Comparison of ENCODE assay signal across 1 cellular context in genomic region chr19:40464059-40465024, GRCh38.
TF ChIP-seq lines count a peak whose summit lies in the region.

No MANE protein-coding gene starts in this region.

TF ChIP-seq in HEK293, 187 proteins besides CTCF, POLR2A, EP300 and RAD21 (continued from another document and continues in another):
- TF ChIP-seq YY2 (tag by site-specific recombination; IDR thresholded peaks at IDR 0.05) (no peak), PRDM2 (tag by site-specific recombination; IDR thresholded peaks at IDR 0.05; ENCODE audit: borderline replicate concordance) (0 out of 2 replicates have a peak, but pooled peaks have one; percentile 23), BCL6B (tag by site-specific recombination; IDR thresholded peaks at IDR 0.05) (no peak), ZNF621 (tag by site-specific recombination; IDR thresholded peaks at IDR 0.05) (no peak), ZNF791 (tag by site-specific recombination; IDR thresholded peaks at IDR 0.05) (no peak), ZNF677 (tag by site-specific recombination; IDR thresholded peaks at IDR 0.05) (peak; percentile 5; the same call in 1 of the 2 replicates), ZNF777 (tag by site-specific recombination; IDR thresholded peaks at IDR 0.05; ENCODE audit: borderline replicate concordance) (no peak), ZNF248 (tag by site-specific recombination; IDR thresholded peaks at IDR 0.05) (no peak), ZNF133 (tag by site-specific recombination; IDR thresholded peaks at IDR 0.05) (no peak), ZNF335 (tag by site-specific recombination; conservative IDR thresholded peaks at IDR 0.05) (peak; percentile 48; the same call in 1 of the 2 replicates), ZNF398 (tag by site-specific recombination; IDR thresholded peaks at IDR 0.05) (peak; percentile 48; the same call in 1 of the 2 replicates), ZNF792 (tag by site-specific recombination; IDR thresholded peaks at IDR 0.05) (no peak), MZF1 (tag by site-specific recombination; IDR thresholded peaks at IDR 0.05; ENCODE audit: borderline replicate concordance) (peak; percentile 88), WT1 (tag by site-specific recombination; IDR thresholded peaks at IDR 0.05) (no peak), ZNF600 (tag by site-specific recombination; IDR thresholded peaks at IDR 0.05) (peak; percentile 51), ZNF146 (tag by site-specific recombination; IDR thresholded peaks at IDR 0.05) (no peak), ZNF132 (tag by site-specific recombination; IDR thresholded peaks at IDR 0.05; ENCODE audit: borderline replicate concordance) (no peak), ZBTB20 (tag by site-specific recombination; IDR thresholded peaks at IDR 0.05) (no peak; the same call in 1 of the 2 replicates), ZNF747 (tag by site-specific recombination; IDR thresholded peaks at IDR 0.05) (no peak), ZNF596 (tag by site-specific recombination; IDR thresholded peaks at IDR 0.05) (no peak; the same call in 1 of the 2 replicates), ZNF585B (tag by site-specific recombination; IDR thresholded peaks at IDR 0.05) (no peak), KLF9 (tag by site-specific recombination; IDR thresholded peaks at IDR 0.05; ENCODE audit: low read depth) (peak; percentile 20; the same call in 1 of the 2 replicates), ZNF274 (IDR thresholded peaks at IDR 0.05; ENCODE audit: low read length) (no peak), ZNF274 (tag by site-specific recombination; IDR thresholded peaks at IDR 0.05; ENCODE audit: borderline replicate concordance) (0 out of 2 replicates have a peak, but pooled peaks have one; percentile 27), SP3 (tag by site-specific recombination; IDR thresholded peaks at IDR 0.05) (peak; percentile 29; the same call in 1 of the 2 replicates), ZNF660 (tag by site-specific recombination; IDR thresholded peaks at IDR 0.05) (peak; percentile 97), ZNF654 (tag by site-specific recombination; IDR thresholded peaks at IDR 0.05; ENCODE audit: low read depth) (peak; percentile 96), ZNF324 (tag by site-specific recombination; IDR thresholded peaks at IDR 0.05) (peak; percentile 79), REPIN1 (tag by site-specific recombination; IDR thresholded peaks at IDR 0.05; ENCODE audit: low read depth) (peak; percentile 17; the same call in 1 of the 2 replicates), KLF1 (tag by site-specific recombination; IDR thresholded peaks at IDR 0.05) (peak; percentile 75), ZNF670 (tag by site-specific recombination; IDR thresholded peaks at IDR 0.05; ENCODE audit: low read depth) (no peak), ZNF362 (tag by site-specific recombination; IDR thresholded peaks at IDR 0.05) (peak; percentile 43; the same call in 1 of the 2 replicates), KLF7 (tag by site-specific recombination; IDR thresholded peaks at IDR 0.05; ENCODE audit: borderline replicate concordance) (no peak), ZNF837 (tag by site-specific recombination; IDR thresholded peaks at IDR 0.05) (no peak), ZBTB6 (tag by site-specific recombination; IDR thresholded peaks at IDR 0.05) (peak; percentile 72; the same call in 1 of the 2 replicates), HOXC10 (CRISPR knock-in tag; IDR thresholded peaks at IDR 0.05) (no peak), ZNF148 (tag by site-specific recombination; IDR thresholded peaks at IDR 0.05; ENCODE audit: borderline replicate concordance) (no peak), ZFP69B (tag by site-specific recombination; IDR thresholded peaks at IDR 0.05) (peak; percentile 43), GLI4 (tag by site-specific recombination; IDR thresholded peaks at IDR 0.05) (no peak), ZNF404 (tag by site-specific recombination; IDR thresholded peaks at IDR 0.05) (no peak), ZNF26 (tag by site-specific recombination; IDR thresholded peaks at IDR 0.05) (no peak), ZNF518A (tag by site-specific recombination; conservative IDR thresholded peaks at IDR 0.05; ENCODE audit: low read depth) (no peak)
